In genomic region chr3:38297537-38297936, GRCh38 we compare ENCODE assay signal across 7 cellular contexts. TPM values are rescaled to one million over a fixed set of nuclear protein-coding genes. Genes with fewer than 3 reads are reported as not detected.
"Had no signal": no experiment of that assay in that cellular context is flagged by ENCODE, and none has a peak within 500 bp of the region (broad histone marks: within the 10 kb centered on the region; RNA-seq: fewer than 3 reads in every experiment).

No MANE protein-coding gene starts in this region.

- H2AFZ ChIP-seq: GM23338 had no signal

- H3K27ac Mint-ChIP-seq: GM23338, H9, HFFc6 had no signal

- H3K9me3 Mint-ChIP-seq: GM23338, H9, HFFc6 had no signal

- H3K4me2 ChIP-seq: GM23338 had no signal

- FAIRE-seq: H1, H54 had no signal

- H3K4me3 ChIP-seq: GM23338 had no signal

- H3K4me3 Mint-ChIP-seq: GM23338, H9, HFFc6 had no signal

- H3K27ac ChIP-seq: HL-60 had no signal

RNA-seq across cellular contexts. Expression of gene SLC22A14, which starts 15.4 kb away (rescaled TPM):
- total RNA-seq: GM23338, H1, H9, HT1080 had no signal
- polyA plus RNA-seq: GM23338 had no signal

RNA-seq across cellular contexts. Expression of gene SLC22A13, which starts 31.9 kb away (rescaled TPM):
- total RNA-seq: H9, HT1080 had no signal
